Comparison of ENCODE assay signal across 23 cellular contexts in genomic region chr14:68568907-68569545, GRCh38.
A peak's percentile ranks its signal among the peaks of the same experiment; 100 is the strongest.
DNase-seq lines count a peak whose midpoint lies in the region; ATAC-seq, FAIRE-seq and TF ChIP-seq lines count a peak whose summit lies in the region.
"Had no signal": no experiment of that assay in that cellular context is flagged by ENCODE, and none has a peak within 500 bp of the region (broad histone marks: within the 10 kb centered on the region; RNA-seq: fewer than 3 reads in every experiment).

No MANE protein-coding gene starts in this region.

- intact Hi-C loops in HepG2 (cut with micrococcal nuclease; ENCODE audit: unreplicated experiment): loop anchor here (5.0 to 10.0 kb wide), 2 partner anchors 104 to 462 kb away; no protein-coding TSS in a partner anchor
- intact Hi-C loops in adrenal gland (cut with DNase I): no loop called here
- intact Hi-C loops in CD4-positive, alpha-beta memory T cell (cut with micrococcal nuclease): no loop called here

- no peak overlapping the region for H2AFZ ChIP-seq in HepG2 (ENCODE audit: low read length)

- H3K27me3 Mint-ChIP-seq in WTC11 (ENCODE audit: low read depth) (no peaks in the 10 kb centered on the region), progenitor cell of endocrine pancreas (no peaks in the 10 kb centered on the region)
- H3K27me3 Mint-ChIP-seq in CD4-positive, alpha-beta memory T cell: no peaks in the 10 kb centered on the region
- H3K27me3 Mint-ChIP-seq: activated naive CD4-positive, alpha-beta T cell treated with anti-CD3 and anti-CD28 coated beads, Interleukin-2, amount 50 U/mL, for 24 hours; effector memory CD8-positive, alpha-beta T cell had no signal

- CTCF ChIA-PET in A549 (lab: Yijun Ruan, JAX) (interaction anchor here (0.9 to 2.2 kb wide), 2 partner anchors 31 to 275 kb away, joined by 4 to 5 read pairs; no protein-coding TSS in a partner anchor), WTC11 (lab: Charles Lee) (no interaction called here), HepG2 (lab: Yijun Ruan, JAX; ENCODE audit: low intra/inter-chr PET ratio, low total read pairs) (no interaction called here)
- CTCF ChIA-PET in CD4-positive, alpha-beta memory T cell (lab: Charles Lee; ENCODE audit: partially characterized antibody): interaction anchor here (1.5 kb wide), 1 partner anchor 10 kb away, joined by 4 read pairs; no protein-coding TSS in a partner anchor

- WGBS in A549 (ENCODE audit: missing lambda C conversion rate): 80% methylated on average over 6 of the region's 6 CpGs
- 71% methylated on average over 6 of the region's 6 CpGs for WGBS in HepG2 (ENCODE audit: low lambda C conversion rate)
- WGBS in adrenal gland, 4 donors: 62 to 86% (median 78%) methylated on average over 6 of the region's 6 CpGs

- no peak for TF ChIP-seq RAD21 in A549 (conservative IDR thresholded peaks at IDR 0.05 in 1 of 2, IDR thresholded peaks at IDR 0.05 in 1 of 2)
- no peak for TF ChIP-seq RAD21 in HepG2 (CRISPR knock-in tag; IDR thresholded peaks at IDR 0.05)

- POLR2A ChIA-PET in A549 (lab: Yijun Ruan, JAX) (no interaction called here), WTC11 (lab: Charles Lee) (no interaction called here), HepG2 (lab: Yijun Ruan, JAX) (no interaction called here)
- POLR2A ChIA-PET in CD4-positive, alpha-beta memory T cell (lab: Charles Lee; ENCODE audit: partially characterized antibody): no interaction called here

- peaks cover 9% of the 10 kb centered on the region for H3K9me3 Mint-ChIP-seq in WTC11
- no peaks in the 10 kb centered on the region for H3K9me3 Mint-ChIP-seq in progenitor cell of endocrine pancreas (ENCODE audit: low read depth)
- no peaks in the 10 kb centered on the region for H3K9me3 Mint-ChIP-seq in CD4-positive, alpha-beta memory T cell
- H3K9me3 Mint-ChIP-seq: activated naive CD4-positive, alpha-beta T cell treated with anti-CD3 and anti-CD28 coated beads, Interleukin-2, amount 50 U/mL, for 24 hours; effector memory CD8-positive, alpha-beta T cell had no signal

- no peaks in the 10 kb centered on the region for H4K20me1 ChIP-seq in HepG2 (ENCODE audit: insufficient read depth, low read length)

- TF ChIP-seq CTCF in A549 (IDR thresholded peaks at IDR 0.05) (no peak), WTC11 (IDR thresholded peaks at IDR 0.05) (no peak), HepG2 (CRISPR knock-in tag; IDR thresholded peaks at IDR 0.05) (no peak), progenitor cell of endocrine pancreas (IDR thresholded peaks at IDR 0.05; ENCODE audit: unreplicated experiment) (no peak), adrenal gland (IDR thresholded peaks at IDR 0.05) (no peak)

- in situ Hi-C loops in HepG2 (cut with HindIII; ENCODE audit: extremely low pct_ligation_motif_present, low pct_unique_long_range_greater_than_20kb): no loop called here

- ATAC-seq in A549 (no peak), WTC11 (no peak), HepG2 (no peak), GM19397 (IDR thresholded peaks at IDR 0.05; ENCODE audit: unreplicated experiment) (no peak)
- ATAC-seq: effector memory CD8-positive, alpha-beta T cell; K562 had no signal

- no peak overlapping the region for H3K4me3 Mint-ChIP-seq in WTC11
- H3K4me3 Mint-ChIP-seq in progenitor cell of endocrine pancreas (ENCODE audit: low read depth): no peak overlapping the region
- no peak overlapping the region for H3K4me3 Mint-ChIP-seq in CD4-positive, alpha-beta memory T cell
- H3K4me3 Mint-ChIP-seq: activated naive CD4-positive, alpha-beta T cell treated with anti-CD3 and anti-CD28 coated beads, Interleukin-2, amount 50 U/mL, for 24 hours; effector memory CD8-positive, alpha-beta T cell; HFFc6 had no signal

- no peak overlapping the region for H3K4me2 ChIP-seq in A549
- 0 out of 2 replicates have a peak overlapping the region, but pooled peaks have one; percentile 61 for H3K4me2 ChIP-seq in HepG2 (ENCODE audit: low read depth, low read length)

- H3K9ac ChIP-seq in HepG2 (ENCODE audit: insufficient read depth, low read depth, low read length): 0 out of 2 replicates have a peak overlapping the region, but pooled peaks have one; percentile 12

- H3K9me3 ChIP-seq in A549 (no peaks in the 10 kb centered on the region), HepG2 (ENCODE audit: low read length) (0 out of 2 replicates have a peak, but pooled peaks cover 5% of the 10 kb centered on the region), adrenal gland (replicated peaks in 1 of 3) (no peaks in the 10 kb centered on the region)
- H3K9me3 ChIP-seq in CD4-positive, alpha-beta memory T cell (ENCODE audit: control insufficient read depth in 1 of 2, low read length in 2 of 2): no peaks in the 10 kb centered on the region
- H3K9me3 ChIP-seq: transverse colon had no signal

- H3K27ac ChIP-seq in A549 (peak overlapping the region; percentile 18 to 74; a peak in 3 of 6 replicates), HepG2 (ENCODE audit: extremely low read length, insufficient read depth, low read length) (no peak overlapping the region), adrenal gland (peak overlapping the region in 1 of 5 donors; percentile 32)
- no peak overlapping the region for H3K27ac ChIP-seq in CD4-positive, alpha-beta memory T cell (ENCODE audit: low read depth, low read length)
- H3K27ac ChIP-seq: transverse colon had no signal

- TF ChIP-seq POLR2A in A549 (IDR thresholded peaks at IDR 0.05; ENCODE audit: low read length): no peak
- no peak for TF ChIP-seq POLR2A in HepG2 (IDR thresholded peaks at IDR 0.05; ENCODE audit: insufficient read depth in 1 of 2, low read depth in 2 of 2, low read length in 2 of 2)
- TF ChIP-seq POLR2A in adrenal gland (IDR thresholded peaks at IDR 0.05): no peak

- no peak for TF ChIP-seq EP300 in A549 (IDR thresholded peaks at IDR 0.05)
- TF ChIP-seq EP300 in HepG2 (IDR thresholded peaks at IDR 0.05; ENCODE audit: low read depth in 2 of 2, low read length in 2 of 2): no peak
- TF ChIP-seq EP300 in HepG2 (CRISPR knock-in tag; IDR thresholded peaks at IDR 0.05; ENCODE audit: borderline replicate concordance): no peak

- H3K4me3 ChIP-seq in A549: no peak overlapping the region
- no peak overlapping the region for H3K4me3 ChIP-seq in HepG2 (replicated peaks in 1 of 3; ENCODE audit: insufficient read depth in 1 of 3, low read depth in 2 of 3, low read length in 3 of 3)
- H3K4me3 ChIP-seq in adrenal gland: no peak overlapping the region
- no peak overlapping the region for H3K4me3 ChIP-seq in CD4-positive, alpha-beta memory T cell (ENCODE audit: low read length in 2 of 2)
- H3K4me3 ChIP-seq: K562, lung, transverse colon had no signal

- H3K27ac Mint-ChIP-seq in WTC11 (no peak overlapping the region), progenitor cell of endocrine pancreas (peak overlapping the region; percentile 91)
- H3K27ac Mint-ChIP-seq in CD4-positive, alpha-beta memory T cell: no peak overlapping the region
- H3K27ac Mint-ChIP-seq: activated naive CD4-positive, alpha-beta T cell treated with anti-CD3 and anti-CD28 coated beads, Interleukin-2, amount 50 U/mL, for 24 hours; effector memory CD8-positive, alpha-beta T cell; HFFc6 had no signal

- H3K4me1 Mint-ChIP-seq in WTC11 (peaks cover 16% of the 10 kb centered on the region), progenitor cell of endocrine pancreas (ENCODE audit: low read depth) (peaks cover 48% of the 10 kb centered on the region)
- peaks cover 16 to 24% (median 19%) of the 10 kb centered on the region in 4 donors for H3K4me1 Mint-ChIP-seq in CD4-positive, alpha-beta memory T cell

- H3K27me3 ChIP-seq in HepG2 (ENCODE audit: control insufficient read depth in 1 of 2, insufficient read depth in 2 of 2, low read length in 2 of 2): no peaks in the 10 kb centered on the region
- H3K27me3 ChIP-seq in adrenal gland: no peaks in the 10 kb centered on the region
- H3K27me3 ChIP-seq in CD4-positive, alpha-beta memory T cell (ENCODE audit: insufficient read depth, low read length): no peaks in the 10 kb centered on the region
- H3K27me3 ChIP-seq: transverse colon had no signal

- FAIRE-seq in A549 (lab: Jason Lieb, UNC): no peak
- FAIRE-seq in HepG2 (lab: Jason Lieb, UNC): no peak
- FAIRE-seq: bronchial epithelial cell, K562 had no signal

- H3K36me3 Mint-ChIP-seq in WTC11 (peaks cover 2% of the 10 kb centered on the region), progenitor cell of endocrine pancreas (ENCODE audit: insufficient read depth) (peaks cover 2% of the 10 kb centered on the region)
- peaks cover 0 to 8% of the 10 kb centered on the region in 2 donors for H3K36me3 Mint-ChIP-seq in CD4-positive, alpha-beta memory T cell
- H3K36me3 Mint-ChIP-seq: activated naive CD4-positive, alpha-beta T cell treated with anti-CD3 and anti-CD28 coated beads, Interleukin-2, amount 50 U/mL, for 24 hours had no signal

- H3K4me1 ChIP-seq in A549 (peaks cover 16% of the 10 kb centered on the region), HepG2 (ENCODE audit: insufficient read depth, low read length) (peaks cover 88% of the 10 kb centered on the region), adrenal gland (replicated peaks in 1 of 2) (peaks cover 11 to 48% of the 10 kb centered on the region in 2 donors)
- peaks cover 17% of the 10 kb centered on the region for H3K4me1 ChIP-seq in CD4-positive, alpha-beta memory T cell (ENCODE audit: insufficient read depth, low read length)

- H3K36me3 ChIP-seq in HepG2 (replicated peaks in 1 of 2; ENCODE audit: control insufficient read depth in 1 of 2, insufficient read depth in 2 of 2, low read length in 2 of 2) (no peaks in the 10 kb centered on the region), adrenal gland (replicated peaks in 1 of 2) (no peaks in the 10 kb centered on the region)
- no peaks in the 10 kb centered on the region for H3K36me3 ChIP-seq in CD4-positive, alpha-beta memory T cell (ENCODE audit: insufficient read depth, low read length)
- H3K36me3 ChIP-seq: transverse colon had no signal

- no peaks in the 10 kb centered on the region for H3K79me2 ChIP-seq in HepG2 (ENCODE audit: insufficient read depth, low read length)

- DNase-seq in A549 (ENCODE audit: low read depth in 1 of 2, low spot score in 1 of 2) (no peak), WTC11 (ENCODE audit: low spot score) (no peak), HepG2 (ENCODE audit: low spot score) (no peak), progenitor cell of endocrine pancreas (ENCODE audit: low spot score, unreplicated experiment) (no peak), adrenal gland (no peak), hepatic stellate cell (ENCODE audit: low spot score) (no peak)
- no peak for DNase-seq in CD4-positive, alpha-beta memory T cell
- DNase-seq: activated CD4-positive, alpha-beta T cell treated with anti-CD3 and anti-CD28 coated beads, Interleukin-2, amount 50 U/mL, for 1 hour; DND-41; effector memory CD8-positive, alpha-beta T cell; HFFc6; NCI-H1048; NCI-H2107; NCI-H69; stimulated activated CD4-positive, alpha-beta T cell treated with anti-CD3 and anti-CD28 coated beads, Interleukin-4, amount 100 ng/mL, for 1 hour; stimulated activated CD8-positive, alpha-beta memory T cell treated with anti-CD3 and anti-CD28 coated beads, Interleukin-4, amount 100 ng/mL, for 48 hours; T1000; transverse colon had no signal

- BruUV-seq in HepG2 (replicated peaks; lab: Mats Ljungman, UMichigan): no TSS peak

TF ChIP-seq in A549, 52 proteins besides CTCF, POLR2A, EP300 and RAD21 (continues in another document):
- no peak for TF ChIP-seq GATA3 (IDR thresholded peaks at IDR 0.05; ENCODE audit: borderline replicate concordance)

TF ChIP-seq in WTC11, 78 proteins besides CTCF, POLR2A, EP300 and RAD21 (continues in another document):
- TF ChIP-seq HMGA2 (CRISPR knock-in tag; IDR thresholded peaks at IDR 0.05): peak; percentile 26; the same call in 1 of the 2 replicates

TF ChIP-seq in HepG2, 621 proteins besides CTCF, POLR2A, EP300 and RAD21 (continues in another document):
- TF ChIP-seq PRMT3 (CRISPR knock-in tag; IDR thresholded peaks at IDR 0.05; ENCODE audit: borderline replicate concordance, low read depth): no peak

Comparison
In these comparisons a context has a peak if more than half of its experiments do, and no peak if none do; other contexts are left out.
1. H3K27ac ChIP-seq: peak in A549 (2 of 2); none in HepG2 (single experiment) and CD4-positive, alpha-beta memory T cell (single experiment).
2. CTCF ChIA-PET loops: an anchor here in A549 (0.9 to 2.2 kb wide) and CD4-positive, alpha-beta memory T cell (1.5 kb wide); none called in WTC11 and HepG2.